ENCODE assay signal across 8 cellular contexts in the genomic region with DNA sequence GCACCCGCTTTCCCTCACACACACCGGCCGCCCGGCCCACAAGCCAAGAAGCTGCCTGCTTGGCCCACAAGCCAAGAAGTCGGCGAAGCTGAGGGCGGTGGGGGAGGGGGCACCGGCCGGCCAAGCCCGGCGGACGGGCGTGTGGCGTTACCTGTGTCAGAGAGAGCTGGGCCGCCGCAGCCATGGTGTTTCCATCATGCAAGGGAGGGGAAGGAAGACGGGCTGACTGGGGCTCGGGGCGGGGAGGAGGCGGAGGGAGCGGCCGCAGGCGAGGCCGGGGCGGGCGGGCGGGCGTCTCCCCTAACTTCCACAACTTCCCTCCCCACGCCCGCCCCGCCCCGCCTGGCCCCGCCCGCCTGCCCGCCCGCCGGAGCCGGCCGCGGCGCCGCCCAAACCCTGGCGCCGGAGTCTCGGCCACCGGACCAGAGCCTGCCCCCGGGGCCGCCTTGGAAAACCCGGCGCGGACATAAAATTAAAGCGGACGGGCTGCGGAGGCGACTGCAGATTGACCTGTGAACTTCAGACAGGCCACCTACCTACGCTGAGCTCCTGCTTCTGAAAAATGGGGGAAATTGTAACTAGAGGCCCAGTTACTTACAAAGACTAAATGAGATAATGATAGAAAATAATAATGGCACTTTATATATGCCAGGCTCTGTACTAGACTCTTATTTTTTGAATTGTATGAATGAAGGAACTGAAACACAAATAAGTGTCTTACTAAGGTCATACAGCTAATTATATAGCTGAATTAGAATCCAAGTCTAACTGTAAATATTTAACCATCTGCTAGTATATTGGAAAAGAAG. TPM values are rescaled to one million over a fixed set of nuclear protein-coding genes. Genes with fewer than 3 reads are reported as not detected.
DNase-seq lines count a peak whose midpoint lies in the region; ATAC-seq and TF ChIP-seq lines count a peak whose summit lies in the region.

EPS15 (minus strand) TSS at position 219 of the 809 bp plus-strand sequence; CDS start at position 184, 35 bp downstream.

- DNase-seq in AG10803 (ENCODE audit: low read depth) (peak; percentile 79), NCI-H526 treated with DMSO at 0.1 percent for 48 hours (lab: John Stamatoyannopoulos, UW) (peak; percentile 39), left lobe of liver (ENCODE audit: low spot score) (peak; percentile 90)
- DNase-seq in activated CD4-positive, alpha-beta T cell treated with anti-CD3 and anti-CD28 coated beads, Interleukin-2, amount 50 U/mL, for 4 hours = peak; percentile 77 to 78
- peak; percentile 85 to 92 for DNase-seq in stimulated activated CD4-positive, alpha-beta T cell treated with anti-CD3 and anti-CD28 coated beads, Interleukin-2, amount 100 ng/mL, for 24 hours

- H3K27ac Mint-ChIP-seq in dendritic cell treated with granulocyte-macrophage colony-stimulating factor and Interleukin-4, amounts not matched to agents 40 ng/mL and 50 ng/mL, for 4 days = peak within 1 kb of the TSS; percentile 97

- no peaks in the 10 kb centered on the region for H3K27me3 Mint-ChIP-seq in dendritic cell treated with granulocyte-macrophage colony-stimulating factor and Interleukin-4, amounts not matched to agents 40 ng/mL and 50 ng/mL, for 4 days

- peaks cover 28% of the 10 kb centered on the region for H3K4me1 Mint-ChIP-seq in dendritic cell treated with granulocyte-macrophage colony-stimulating factor and Interleukin-4, amounts not matched to agents 40 ng/mL and 50 ng/mL, for 4 days (ENCODE audit: low read depth)

- H3K9me3 Mint-ChIP-seq in dendritic cell treated with granulocyte-macrophage colony-stimulating factor and Interleukin-4, amounts not matched to agents 40 ng/mL and 50 ng/mL, for 4 days = no peaks in the 10 kb centered on the region

- peak within 1 kb of the TSS; percentile 83 for H3K4me3 ChIP-seq in AG10803 (ENCODE audit: low read length)

- H3K36me3 Mint-ChIP-seq in dendritic cell treated with granulocyte-macrophage colony-stimulating factor and Interleukin-4, amounts not matched to agents 40 ng/mL and 50 ng/mL, for 4 days (ENCODE audit: low read depth) = peaks cover 16% of the 10 kb centered on the region

- peak; percentile 77 for ATAC-seq in GM19023 (IDR thresholded peaks at IDR 0.05; ENCODE audit: unreplicated experiment)
- peak; percentile 53 for ATAC-seq in HG03196 (IDR thresholded peaks at IDR 0.05; ENCODE audit: unreplicated experiment)
- ATAC-seq in left lobe of liver = peak; percentile 84

- no peak for TF ChIP-seq CTCF in AG10803 (conservative IDR thresholded peaks at IDR 0.05; ENCODE audit: low read length)

- H3K4me3 Mint-ChIP-seq in dendritic cell treated with granulocyte-macrophage colony-stimulating factor and Interleukin-4, amounts not matched to agents 40 ng/mL and 50 ng/mL, for 4 days = peak within 1 kb of the TSS; percentile 97

- intact Hi-C loops in dendritic cell treated with granulocyte-macrophage colony-stimulating factor and Interleukin-4, amounts not matched to agents 40 ng/mL and 50 ng/mL, for 4 days (cut with micrococcal nuclease) = loop anchor here (5.0 kb wide), 1 partner anchor 47 kb away; no protein-coding TSS in a partner anchor

RNA-seq across cellular contexts. Expression of gene EPS15, which starts in this region (rescaled TPM):
- 26.1 TPM for total RNA-seq in left lobe of liver

Comparison
In these comparisons a context has a peak if more than half of its experiments do, and no peak if none do; other contexts are left out.
1. Peak in every context shown above with its lines: DNase-seq, ATAC-seq and H3K4me3 ChIP-seq.
2. DNase-seq: peak in every context shown above with its lines; median percentile 90 in left lobe of liver; 88 in stimulated activated CD4-positive, alpha-beta T cell treated with anti-CD3 and anti-CD28 coated beads, Interleukin-2, amount 100 ng/mL, for 24 hours; 79 in AG10803; 78 in activated CD4-positive, alpha-beta T cell treated with anti-CD3 and anti-CD28 coated beads, Interleukin-2, amount 50 U/mL, for 4 hours; 39 in NCI-H526 treated with DMSO at 0.1 percent for 48 hours.